In the genomic region with DNA sequence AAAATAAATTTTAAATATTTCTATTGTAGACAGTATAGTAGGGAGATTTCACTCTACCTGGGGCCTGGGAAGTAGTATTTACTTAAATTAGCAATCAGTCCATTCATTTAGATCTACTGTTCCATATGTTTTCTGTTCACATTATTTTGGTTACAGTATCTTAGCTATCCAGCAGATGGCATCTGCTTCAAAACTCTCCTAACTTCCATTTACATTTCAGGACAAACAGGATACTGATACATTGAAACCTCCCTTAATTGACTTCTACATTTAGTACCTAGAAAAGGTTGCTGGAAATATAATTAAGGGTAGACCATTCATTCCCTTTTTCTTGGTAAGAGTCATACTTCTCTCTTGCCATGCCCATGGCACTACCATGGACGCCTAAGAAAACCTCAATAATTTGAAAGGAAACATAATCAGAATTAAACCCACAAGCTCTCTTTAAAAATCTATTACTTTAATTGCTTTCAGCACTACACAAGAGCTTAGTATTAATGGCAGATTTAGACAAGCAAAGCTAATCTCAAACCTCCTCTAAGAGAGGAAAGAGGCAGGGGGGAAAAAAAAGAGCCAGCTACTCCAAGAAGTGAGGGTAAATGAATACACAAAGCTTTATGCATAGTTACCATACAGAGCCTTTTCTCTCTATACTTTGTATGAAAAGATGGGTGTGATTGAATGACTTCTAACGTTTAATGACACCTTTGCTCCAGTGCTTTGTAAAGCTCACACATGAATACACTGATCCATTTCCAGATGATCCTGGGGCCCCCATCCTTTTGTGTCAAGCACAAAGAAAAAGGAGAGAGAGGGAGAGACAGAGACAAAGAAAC, we compare ENCODE assay signal across 8 cellular contexts.
DNase-seq lines count a peak whose midpoint lies in the region; ATAC-seq and TF ChIP-seq lines count a peak whose summit lies in the region.

No MANE protein-coding gene starts in this region.

- H3K27me3 Mint-ChIP-seq in T-helper 2 cell treated with Interferon-gamma antibody and Interleukin-4, amounts not matched to agents 5 μg/mL and 100 μg/mL, for 36 hours (ENCODE audit: low read depth): no peaks in the 10 kb centered on the region

- DNase-seq in NCI-H1092 treated with DMSO at 0.1 percent for 48 hours (lab: John Stamatoyannopoulos, UW): peak; percentile 37
- DNase-seq in NCI-H1092 (lab: John Stamatoyannopoulos, UW): no peak
- peak; percentile 53 for DNase-seq in LoVo (ENCODE audit: low spot score)
- DNase-seq in glomerular visceral epithelial cell (ENCODE audit: extremely low spot score): peak; percentile 28
- DNase-seq in retina: peak; percentile 64
- no peak for DNase-seq in T-helper 2 cell treated with Interferon-gamma antibody and Interleukin-4, amounts not matched to agents 5 μg/mL and 100 μg/mL, for 36 hours (ENCODE audit: low spot score)

- H3K27ac Mint-ChIP-seq in T-helper 2 cell treated with Interferon-gamma antibody and Interleukin-4, amounts not matched to agents 5 μg/mL and 100 μg/mL, for 36 hours: no peak overlapping the region

- peak; percentile 84 for TF ChIP-seq CTCF in VCaP (conservative IDR thresholded peaks at IDR 0.05)

- no peak overlapping the region for H3K4me3 Mint-ChIP-seq in T-helper 2 cell treated with Interferon-gamma antibody and Interleukin-4, amounts not matched to agents 5 μg/mL and 100 μg/mL, for 36 hours

- peaks cover 8% of the 10 kb centered on the region for H3K36me3 Mint-ChIP-seq in T-helper 2 cell treated with Interferon-gamma antibody and Interleukin-4, amounts not matched to agents 5 μg/mL and 100 μg/mL, for 36 hours (ENCODE audit: low read depth)

- H3K9me3 Mint-ChIP-seq in T-helper 2 cell treated with Interferon-gamma antibody and Interleukin-4, amounts not matched to agents 5 μg/mL and 100 μg/mL, for 36 hours: no peaks in the 10 kb centered on the region

- no peak for ATAC-seq in HG03342 (IDR thresholded peaks at IDR 0.05; ENCODE audit: unreplicated experiment)

- H3K4me1 Mint-ChIP-seq in T-helper 2 cell treated with Interferon-gamma antibody and Interleukin-4, amounts not matched to agents 5 μg/mL and 100 μg/mL, for 36 hours (ENCODE audit: low read depth): peaks cover 40% of the 10 kb centered on the region

- H3K27ac ChIP-seq in VCaP: peak overlapping the region; percentile 8; the same call in 1 of the 2 replicates

Comparison
In these comparisons a context has a peak if more than half of its experiments do, and no peak if none do; other contexts are left out.
1. DNase-seq: peak in NCI-H1092 treated with DMSO at 0.1 percent for 48 hours (single experiment), LoVo (single experiment), glomerular visceral epithelial cell (single experiment) and retina (single experiment); none in NCI-H1092 (single experiment) and T-helper 2 cell treated with Interferon-gamma antibody and Interleukin-4, amounts not matched to agents 5 μg/mL and 100 μg/mL, for 36 hours (single experiment).